Comparison of ENCODE assay signal across 1 cellular context in the genomic region with DNA sequence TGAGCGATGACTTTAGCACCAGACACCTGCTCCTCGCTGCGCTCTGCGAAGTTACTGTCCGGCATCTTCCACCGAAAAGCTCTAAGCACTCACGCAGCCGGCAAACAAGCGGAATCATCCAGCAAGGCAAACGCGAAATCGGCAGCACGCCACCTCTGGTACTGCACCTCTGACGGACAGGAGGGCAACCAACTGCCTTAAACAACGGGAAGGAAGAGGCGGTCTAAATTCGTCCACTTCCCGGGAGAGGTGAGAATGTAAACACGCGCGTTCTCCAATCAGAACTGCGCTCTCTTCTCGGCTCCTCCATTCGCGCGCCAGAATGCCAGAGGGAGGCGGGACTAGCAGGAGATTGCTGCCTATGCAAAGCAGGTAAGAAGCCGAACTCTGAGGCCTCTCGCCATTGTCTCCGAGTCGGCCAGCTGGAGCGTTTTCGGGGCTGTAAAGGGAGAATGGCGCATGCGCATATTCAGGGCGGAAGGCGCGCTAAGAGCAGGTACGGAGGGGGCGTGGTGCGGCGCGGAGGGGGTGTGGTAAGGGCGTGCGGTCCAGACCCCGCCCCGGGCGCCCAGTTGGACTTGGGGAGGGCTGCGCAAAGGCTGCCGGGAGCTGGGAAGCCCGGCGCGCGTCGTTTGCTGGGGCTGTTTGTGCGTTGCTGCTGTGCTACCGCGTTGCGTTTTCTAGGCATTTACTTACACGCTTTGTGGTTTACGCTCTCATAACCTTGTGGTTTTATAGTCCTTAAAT.
A peak's percentile ranks its signal among the peaks of the same experiment; 100 is the strongest.
TF ChIP-seq lines count a peak whose summit lies in the region.

A gene with protein sequence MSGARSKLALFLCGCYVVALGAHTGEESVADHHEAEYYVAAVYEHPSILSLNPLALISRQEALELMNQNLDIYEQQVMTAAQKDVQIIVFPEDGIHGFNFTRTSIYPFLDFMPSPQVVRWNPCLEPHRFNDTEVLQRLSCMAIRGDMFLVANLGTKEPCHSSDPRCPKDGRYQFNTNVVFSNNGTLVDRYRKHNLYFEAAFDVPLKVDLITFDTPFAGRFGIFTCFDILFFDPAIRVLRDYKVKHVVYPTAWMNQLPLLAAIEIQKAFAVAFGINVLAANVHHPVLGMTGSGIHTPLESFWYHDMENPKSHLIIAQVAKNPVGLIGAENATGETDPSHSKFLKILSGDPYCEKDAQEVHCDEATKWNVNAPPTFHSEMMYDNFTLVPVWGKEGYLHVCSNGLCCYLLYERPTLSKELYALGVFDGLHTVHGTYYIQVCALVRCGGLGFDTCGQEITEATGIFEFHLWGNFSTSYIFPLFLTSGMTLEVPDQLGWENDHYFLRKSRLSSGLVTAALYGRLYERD (plus strand): TSS at position 347 of the 747 bp plus-strand sequence. CDS start 33,695 bp downstream, outside the sequence.
Gene HACL1, minus strand, starts transcription at position 171 of the 747 bp plus-strand sequence. Its CDS starts 106 bp downstream, at position 65.

TF ChIP-seq in K562, 482 proteins besides CTCF, POLR2A, EP300 and RAD21 (continued from another document and continues in another):
- TF ChIP-seq ZBTB40 (IDR thresholded peaks at IDR 0.05) = peak; percentile 97
- TF ChIP-seq ZBTB40 (CRISPR knock-in tag; IDR thresholded peaks at IDR 0.05) = no peak
- TF ChIP-seq, protein P1, sequence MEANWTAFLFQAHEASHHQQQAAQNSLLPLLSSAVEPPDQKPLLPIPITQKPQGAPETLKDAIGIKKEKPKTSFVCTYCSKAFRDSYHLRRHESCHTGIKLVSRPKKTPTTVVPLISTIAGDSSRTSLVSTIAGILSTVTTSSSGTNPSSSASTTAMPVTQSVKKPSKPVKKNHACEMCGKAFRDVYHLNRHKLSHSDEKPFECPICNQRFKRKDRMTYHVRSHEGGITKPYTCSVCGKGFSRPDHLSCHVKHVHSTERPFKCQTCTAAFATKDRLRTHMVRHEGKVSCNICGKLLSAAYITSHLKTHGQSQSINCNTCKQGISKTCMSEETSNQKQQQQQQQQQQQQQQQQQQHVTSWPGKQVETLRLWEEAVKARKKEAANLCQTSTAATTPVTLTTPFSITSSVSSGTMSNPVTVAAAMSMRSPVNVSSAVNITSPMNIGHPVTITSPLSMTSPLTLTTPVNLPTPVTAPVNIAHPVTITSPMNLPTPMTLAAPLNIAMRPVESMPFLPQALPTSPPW (CRISPR knock-in tag; IDR thresholded peaks at IDR 0.05) = peak; percentile 89
- no peak for TF ChIP-seq KAT2B (IDR thresholded peaks at IDR 0.05; ENCODE audit: low read depth, low read length)
- TF ChIP-seq SUPT5H (IDR thresholded peaks at IDR 0.05) = peak; percentile 95
- no peak for TF ChIP-seq FOXJ3 (CRISPR knock-in tag; IDR thresholded peaks at IDR 0.05)
- TF ChIP-seq ESRRB (CRISPR knock-in tag; IDR thresholded peaks at IDR 0.05; ENCODE audit: borderline replicate concordance) = no peak
- TF ChIP-seq IFI16 (CRISPR knock-in tag; IDR thresholded peaks at IDR 0.05) = no peak
- TF ChIP-seq DNMT1 (IDR thresholded peaks at IDR 0.05) = no peak
- TF ChIP-seq KLF16 (IDR thresholded peaks at IDR 0.05) = 0 out of 2 replicates have a peak, but pooled peaks have one; percentile 59
- no peak for TF ChIP-seq ETS2 (tag; IDR thresholded peaks at IDR 0.05; ENCODE audit: borderline replicate concordance, poor library complexity, severe bottlenecking)
- TF ChIP-seq NFE2L1 (tag; IDR thresholded peaks at IDR 0.05; ENCODE audit: borderline replicate concordance, low read depth) = no peak
- peak; percentile 94 to 95 for TF ChIP-seq NRF1 (conservative IDR thresholded peaks at IDR 0.05 in 1 of 2, IDR thresholded peaks at IDR 0.05 in 1 of 2)
- no peak for TF ChIP-seq TFAM (CRISPR knock-in tag; conservative IDR thresholded peaks at IDR 0.05)
- peak; percentile 91 for TF ChIP-seq HMGN3 (IDR thresholded peaks at IDR 0.05; ENCODE audit: borderline replicate concordance, extremely low read depth, insufficient read length, low read depth, low read length)
- peak; percentile 91 for TF ChIP-seq E2F8 (IDR thresholded peaks at IDR 0.05; ENCODE audit: low read depth, partially characterized antibody)
- no peak for TF ChIP-seq ZNF766 (CRISPR knock-in tag; conservative IDR thresholded peaks at IDR 0.05)
- TF ChIP-seq RBM22 (IDR thresholded peaks at IDR 0.05; ENCODE audit: low read depth, low read length, poor library complexity, severe bottlenecking) = no peak
- no peak for TF ChIP-seq PHTF2 (CRISPR knock-in tag; IDR thresholded peaks at IDR 0.05)
- TF ChIP-seq ZNF57 (CRISPR knock-in tag; IDR thresholded peaks at IDR 0.05) = no peak
- TF ChIP-seq MAFG (tag; conservative IDR thresholded peaks at IDR 0.05) = no peak
- TF ChIP-seq TCF15 (CRISPR knock-in tag; IDR thresholded peaks at IDR 0.05) = no peak
- TF ChIP-seq ZNF175 (CRISPR knock-in tag; IDR thresholded peaks at IDR 0.05; ENCODE audit: low read depth) = no peak
- no peak for TF ChIP-seq ZNF436 (CRISPR knock-in tag; IDR thresholded peaks at IDR 0.05)
- TF ChIP-seq PTBP1 (IDR thresholded peaks at IDR 0.05; ENCODE audit: low read depth, low read length) = no peak
- no peak for TF ChIP-seq ZC3H8 (IDR thresholded peaks at IDR 0.05)
- no peak for TF ChIP-seq ZNF184 (CRISPR knock-in tag; IDR thresholded peaks at IDR 0.05)
- TF ChIP-seq, protein P2, sequence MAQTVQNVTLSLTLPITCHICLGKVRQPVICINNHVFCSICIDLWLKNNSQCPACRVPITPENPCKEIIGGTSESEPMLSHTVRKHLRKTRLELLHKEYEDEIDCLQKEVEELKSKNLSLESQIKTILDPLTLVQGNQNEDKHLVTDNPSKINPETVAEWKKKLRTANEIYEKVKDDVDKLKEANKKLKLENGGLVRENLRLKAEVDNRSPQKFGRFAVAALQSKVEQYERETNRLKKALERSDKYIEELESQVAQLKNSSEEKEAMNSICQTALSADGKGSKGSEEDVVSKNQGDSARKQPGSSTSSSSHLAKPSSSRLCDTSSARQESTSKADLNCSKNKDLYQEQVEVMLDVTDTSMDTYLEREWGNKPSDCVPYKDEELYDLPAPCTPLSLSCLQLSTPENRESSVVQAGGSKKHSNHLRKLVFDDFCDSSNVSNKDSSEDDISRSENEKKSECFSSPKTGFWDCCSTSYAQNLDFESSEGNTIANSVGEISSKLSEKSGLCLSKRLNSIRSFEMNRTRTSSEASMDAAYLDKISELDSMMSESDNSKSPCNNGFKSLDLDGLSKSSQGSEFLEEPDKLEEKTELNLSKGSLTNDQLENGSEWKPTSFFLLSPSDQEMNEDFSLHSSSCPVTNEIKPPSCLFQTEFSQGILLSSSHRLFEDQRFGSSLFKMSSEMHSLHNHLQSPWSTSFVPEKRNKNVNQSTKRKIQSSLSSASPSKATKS (CRISPR knock-in tag; IDR thresholded peaks at IDR 0.05) = no peak
- TF ChIP-seq NFATC3 (IDR thresholded peaks at IDR 0.05) = no peak
- peak in 2 of 3 experiments; percentile 65 to 71 for TF ChIP-seq YY1 (IDR thresholded peaks at IDR 0.05; ENCODE audit: borderline replicate concordance in 1 of 3, control insufficient read depth in 1 of 3, extremely low read depth in 1 of 3, insufficient read depth in 3 of 3, insufficient read length in 1 of 3, insufficient replicate concordance in 2 of 3, low read depth in 1 of 3, low read length in 2 of 3)
- TF ChIP-seq MYBL2 (IDR thresholded peaks at IDR 0.05; ENCODE audit: low read depth) = no peak
- TF ChIP-seq MYBL2 (CRISPR knock-in tag; IDR thresholded peaks at IDR 0.05; ENCODE audit: borderline replicate concordance) = no peak
- no peak; the same call in 1 of the 2 replicates for TF ChIP-seq ZNF445 (CRISPR knock-in tag; IDR thresholded peaks at IDR 0.05; ENCODE audit: low read depth)
- TF ChIP-seq FOXM1 (IDR thresholded peaks at IDR 0.05; ENCODE audit: low read depth) = peak; percentile 88
- 0 out of 2 replicates have a peak, but pooled peaks have one; percentile 37 for TF ChIP-seq FOXM1 (CRISPR knock-in tag; IDR thresholded peaks at IDR 0.05; ENCODE audit: low read depth)
- TF ChIP-seq ZNF124 (CRISPR knock-in tag; IDR thresholded peaks at IDR 0.05) = no peak
- TF ChIP-seq POLR2G (IDR thresholded peaks at IDR 0.05; ENCODE audit: low read depth, low read length) = peak; percentile 95
- TF ChIP-seq, protein P3, sequence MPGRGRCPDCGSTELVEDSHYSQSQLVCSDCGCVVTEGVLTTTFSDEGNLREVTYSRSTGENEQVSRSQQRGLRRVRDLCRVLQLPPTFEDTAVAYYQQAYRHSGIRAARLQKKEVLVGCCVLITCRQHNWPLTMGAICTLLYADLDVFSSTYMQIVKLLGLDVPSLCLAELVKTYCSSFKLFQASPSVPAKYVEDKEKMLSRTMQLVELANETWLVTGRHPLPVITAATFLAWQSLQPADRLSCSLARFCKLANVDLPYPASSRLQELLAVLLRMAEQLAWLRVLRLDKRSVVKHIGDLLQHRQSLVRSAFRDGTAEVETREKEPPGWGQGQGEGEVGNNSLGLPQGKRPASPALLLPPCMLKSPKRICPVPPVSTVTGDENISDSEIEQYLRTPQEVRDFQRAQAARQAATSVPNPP (IDR thresholded peaks at IDR 0.05; ENCODE audit: borderline replicate concordance, insufficient read depth, insufficient read length) = no peak
- TF ChIP-seq PCBP1 (IDR thresholded peaks at IDR 0.05; ENCODE audit: low read depth, low read length, poor library complexity, severe bottlenecking) = no peak
